1 cellular context compared by ENCODE assay signal in genomic region chr17:39663340-39663687, GRCh38.
TF ChIP-seq lines count a peak whose summit lies in the region.

No MANE protein-coding gene starts in this region.

TF ChIP-seq in HepG2, 621 proteins besides CTCF, POLR2A, EP300 and RAD21:
- no peak for TF ChIP-seq ARNT (IDR thresholded peaks at IDR 0.05)
- TF ChIP-seq, protein P1, sequence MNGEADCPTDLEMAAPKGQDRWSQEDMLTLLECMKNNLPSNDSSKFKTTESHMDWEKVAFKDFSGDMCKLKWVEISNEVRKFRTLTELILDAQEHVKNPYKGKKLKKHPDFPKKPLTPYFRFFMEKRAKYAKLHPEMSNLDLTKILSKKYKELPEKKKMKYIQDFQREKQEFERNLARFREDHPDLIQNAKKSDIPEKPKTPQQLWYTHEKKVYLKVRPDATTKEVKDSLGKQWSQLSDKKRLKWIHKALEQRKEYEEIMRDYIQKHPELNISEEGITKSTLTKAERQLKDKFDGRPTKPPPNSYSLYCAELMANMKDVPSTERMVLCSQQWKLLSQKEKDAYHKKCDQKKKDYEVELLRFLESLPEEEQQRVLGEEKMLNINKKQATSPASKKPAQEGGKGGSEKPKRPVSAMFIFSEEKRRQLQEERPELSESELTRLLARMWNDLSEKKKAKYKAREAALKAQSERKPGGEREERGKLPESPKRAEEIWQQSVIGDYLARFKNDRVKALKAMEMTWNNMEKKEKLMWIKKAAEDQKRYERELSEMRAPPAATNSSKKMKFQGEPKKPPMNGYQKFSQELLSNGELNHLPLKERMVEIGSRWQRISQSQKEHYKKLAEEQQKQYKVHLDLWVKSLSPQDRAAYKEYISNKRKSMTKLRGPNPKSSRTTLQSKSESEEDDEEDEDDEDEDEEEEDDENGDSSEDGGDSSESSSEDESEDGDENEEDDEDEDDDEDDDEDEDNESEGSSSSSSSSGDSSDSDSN (CRISPR knock-in tag; IDR thresholded peaks at IDR 0.05), result no peak
- TF ChIP-seq RBM39 (IDR thresholded peaks at IDR 0.05; ENCODE audit: low read depth, low read length, poor library complexity, severe bottlenecking), result peak; percentile 27
- TF ChIP-seq, protein P2, sequence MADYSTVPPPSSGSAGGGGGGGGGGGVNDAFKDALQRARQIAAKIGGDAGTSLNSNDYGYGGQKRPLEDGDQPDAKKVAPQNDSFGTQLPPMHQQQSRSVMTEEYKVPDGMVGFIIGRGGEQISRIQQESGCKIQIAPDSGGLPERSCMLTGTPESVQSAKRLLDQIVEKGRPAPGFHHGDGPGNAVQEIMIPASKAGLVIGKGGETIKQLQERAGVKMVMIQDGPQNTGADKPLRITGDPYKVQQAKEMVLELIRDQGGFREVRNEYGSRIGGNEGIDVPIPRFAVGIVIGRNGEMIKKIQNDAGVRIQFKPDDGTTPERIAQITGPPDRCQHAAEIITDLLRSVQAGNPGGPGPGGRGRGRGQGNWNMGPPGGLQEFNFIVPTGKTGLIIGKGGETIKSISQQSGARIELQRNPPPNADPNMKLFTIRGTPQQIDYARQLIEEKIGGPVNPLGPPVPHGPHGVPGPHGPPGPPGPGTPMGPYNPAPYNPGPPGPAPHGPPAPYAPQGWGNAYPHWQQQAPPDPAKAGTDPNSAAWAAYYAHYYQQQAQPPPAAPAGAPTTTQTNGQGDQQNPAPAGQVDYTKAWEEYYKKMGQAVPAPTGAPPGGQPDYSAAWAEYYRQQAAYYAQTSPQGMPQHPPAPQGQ (CRISPR knock-in tag; IDR thresholded peaks at IDR 0.05; ENCODE audit: borderline replicate concordance), result no peak
- TF ChIP-seq ZNF761 (CRISPR knock-in tag; conservative IDR thresholded peaks at IDR 0.05), result no peak
- TF ChIP-seq SIN3A (IDR thresholded peaks at IDR 0.05; ENCODE audit: borderline replicate concordance, low read depth, low read length), result no peak
- TF ChIP-seq ZNF543 (CRISPR knock-in tag; IDR thresholded peaks at IDR 0.05), result no peak
